16 cellular contexts compared by ENCODE assay signal in genomic region chr20:13102689-13103088, GRCh38.
DNase-seq lines count a peak whose midpoint lies in the region; ATAC-seq and TF ChIP-seq lines count a peak whose summit lies in the region.
"Had no signal": no experiment of that assay in that cellular context is flagged by ENCODE, and none has a peak within 500 bp of the region (broad histone marks: within the 10 kb centered on the region; RNA-seq: fewer than 3 reads in every experiment).

No MANE protein-coding gene starts in this region.

- TF ChIP-seq CTCF in endodermal cell (conservative IDR thresholded peaks at IDR 0.05) (peak; percentile 44), transverse colon (IDR thresholded peaks at IDR 0.05) (peak in 1 of 5 experiments; percentile 19)

- peaks cover 15% of the 10 kb centered on the region for H3K4me1 Mint-ChIP-seq in endodermal cell
- H3K4me1 Mint-ChIP-seq: CD8-positive, alpha-beta memory T cell had no signal

- no peak for TF ChIP-seq EP300 in transverse colon (IDR thresholded peaks at IDR 0.05; ENCODE audit: low read depth)

- intact Hi-C loops in transverse colon (cut with DNase I; ENCODE audit: low total_unique reads): no loop called here

- peak; percentile 60 for DNase-seq in NCI-H748 (lab: John Stamatoyannopoulos, UW; ENCODE audit: unreplicated experiment)
- no peak for DNase-seq in NCI-H748 treated with DMSO at 0.1 percent for 48 hours (lab: John Stamatoyannopoulos, UW)
- DNase-seq in NCI-H510A treated with DMSO at 0.1 percent for 48 hours (lab: John Stamatoyannopoulos, UW): peak; percentile 47
- DNase-seq in endodermal cell: no peak
- DNase-seq in transverse colon: peak; percentile 21
- DNase-seq in HAP-1 (ENCODE audit: low spot score in 2 of 2): no peak
- DNase-seq: CD8-positive, alpha-beta memory T cell; HFFc6; MG63; NCI-H1092 treated with DMSO at 0.1 percent for 48 hours; NCI-H1930; NCI-H2171; NCI-H446 treated with DMSO at 0.1 percent for 48 hours had no signal

- H3K4me3 Mint-ChIP-seq in endodermal cell: no peak overlapping the region
- H3K4me3 Mint-ChIP-seq: CD8-positive, alpha-beta memory T cell; HFFc6 had no signal

- no peaks in the 10 kb centered on the region for H3K9me3 Mint-ChIP-seq in endodermal cell
- H3K9me3 Mint-ChIP-seq: CD8-positive, alpha-beta memory T cell; HFFc6 had no signal

- WGBS in endodermal cell (ENCODE audit: insufficient coverage in 1 of 2, insufficient read length in 1 of 2), 2 experiments: 96 to 100% methylated on average over 1 of the region's 1 CpG
- WGBS in transverse colon (ENCODE audit: low coverage in 1 of 2), 2 donors: 78% methylated on average over 1 of the region's 1 CpG; no CpG with 5 or more reads in 1 of the 2 donors

- no peaks in the 10 kb centered on the region for H3K4me1 ChIP-seq in endodermal cell (ENCODE audit: control insufficient read depth, insufficient read depth, low read length)
- H3K4me1 ChIP-seq in transverse colon: peaks cover 0 to 6% (median 0%) of the 10 kb centered on the region in 4 donors
- H3K4me1 ChIP-seq in HAP-1: no peaks in the 10 kb centered on the region; the same call in 1 of the 2 replicates

- H3K36me3 Mint-ChIP-seq in endodermal cell (ENCODE audit: low read depth): no peaks in the 10 kb centered on the region
- H3K36me3 Mint-ChIP-seq: CD8-positive, alpha-beta memory T cell had no signal

- no peaks in the 10 kb centered on the region for H3K36me3 ChIP-seq in endodermal cell (ENCODE audit: control insufficient read depth, insufficient read depth, low read length)
- H3K36me3 ChIP-seq in transverse colon: no peaks in the 10 kb centered on the region
- no peaks in the 10 kb centered on the region for H3K36me3 ChIP-seq in HAP-1 (replicated peaks)
- H3K36me3 ChIP-seq: BLaER1 treated with 17β-estradiol and CSF1 and Interleukin-3, amounts not matched to agents 10 nM and 100 nM; MG63 had no signal

- H3K9me3 ChIP-seq in endodermal cell (ENCODE audit: control insufficient read depth, low read length) (no peaks in the 10 kb centered on the region), transverse colon (no peaks in the 10 kb centered on the region), HAP-1 (no peaks in the 10 kb centered on the region)
- H3K9me3 ChIP-seq: BLaER1 treated with 17β-estradiol and CSF1 and Interleukin-3, amounts not matched to agents 10 nM and 100 nM; MG63 had no signal

- H3K27ac ChIP-seq in endodermal cell (ENCODE audit: low read depth, low read length) (no peak overlapping the region), transverse colon (no peak overlapping the region)
- H3K27ac ChIP-seq: BLaER1 treated with 17β-estradiol and CSF1 and Interleukin-3, amounts not matched to agents 10 nM and 100 nM; RWPE1 had no signal

- no peak for TF ChIP-seq POLR2A in transverse colon (IDR thresholded peaks at IDR 0.05)

- H3K4me3 ChIP-seq in endodermal cell (ENCODE audit: low read length) (no peak overlapping the region), transverse colon (no peak overlapping the region), HAP-1 (no peak overlapping the region)
- H3K4me3 ChIP-seq: BLaER1 treated with 17β-estradiol and CSF1 and Interleukin-3, amounts not matched to agents 10 nM and 100 nM; MG63 had no signal

- in situ Hi-C loops in transverse colon (cut with MboI; ENCODE audit: low pct_ligation_motif_present in 1 of 4, low pct_unique_long_range_greater_than_20kb in 1 of 4, low sequenced_read_pairs in 3 of 4) (loop anchor here (10.0 to 25.0 kb wide), 5 partner anchors 128 to 660 kb away; no protein-coding TSS in a partner anchor), HAP-1 (cut with MboI; ENCODE audit: low sequenced_read_pairs) (loop anchor here (10.0 kb wide), 1 partner anchor 178 kb away; no protein-coding TSS in a partner anchor)

- ATAC-seq in GM18520 (IDR thresholded peaks at IDR 0.05; ENCODE audit: unreplicated experiment): no peak

- H3K27me3 ChIP-seq in endodermal cell (ENCODE audit: control insufficient read depth, insufficient read depth, low read length, poor library complexity, severe bottlenecking): no peaks in the 10 kb centered on the region
- H3K27me3 ChIP-seq in transverse colon: no peaks in the 10 kb centered on the region
- no peaks in the 10 kb centered on the region for H3K27me3 ChIP-seq in HAP-1 (ENCODE audit: low read depth)
- H3K27me3 ChIP-seq: BLaER1 treated with 17β-estradiol and CSF1 and Interleukin-3, amounts not matched to agents 10 nM and 100 nM; MG63 had no signal

- H3K27me3 Mint-ChIP-seq in endodermal cell (ENCODE audit: insufficient read depth): no peaks in the 10 kb centered on the region

- no peak overlapping the region for H3K27ac Mint-ChIP-seq in endodermal cell
- H3K27ac Mint-ChIP-seq: HFFc6 had no signal

- H3K9ac ChIP-seq in endodermal cell (ENCODE audit: extremely low read depth, low read length, poor library complexity, severe bottlenecking): no peak overlapping the region
- H3K9ac ChIP-seq: BLaER1 treated with 17β-estradiol and CSF1 and Interleukin-3, amounts not matched to agents 10 nM and 100 nM had no signal

Comparison
In these comparisons a context has a peak if more than half of its experiments do, and no peak if none do; other contexts are left out.
1. DNase-seq: peak in NCI-H748 (single experiment), NCI-H510A treated with DMSO at 0.1 percent for 48 hours (single experiment) and transverse colon (single experiment); none in NCI-H748 treated with DMSO at 0.1 percent for 48 hours (single experiment), endodermal cell (single experiment) and HAP-1 (0 of 2).